8 cellular contexts compared by ENCODE assay signal in the genomic region with DNA sequence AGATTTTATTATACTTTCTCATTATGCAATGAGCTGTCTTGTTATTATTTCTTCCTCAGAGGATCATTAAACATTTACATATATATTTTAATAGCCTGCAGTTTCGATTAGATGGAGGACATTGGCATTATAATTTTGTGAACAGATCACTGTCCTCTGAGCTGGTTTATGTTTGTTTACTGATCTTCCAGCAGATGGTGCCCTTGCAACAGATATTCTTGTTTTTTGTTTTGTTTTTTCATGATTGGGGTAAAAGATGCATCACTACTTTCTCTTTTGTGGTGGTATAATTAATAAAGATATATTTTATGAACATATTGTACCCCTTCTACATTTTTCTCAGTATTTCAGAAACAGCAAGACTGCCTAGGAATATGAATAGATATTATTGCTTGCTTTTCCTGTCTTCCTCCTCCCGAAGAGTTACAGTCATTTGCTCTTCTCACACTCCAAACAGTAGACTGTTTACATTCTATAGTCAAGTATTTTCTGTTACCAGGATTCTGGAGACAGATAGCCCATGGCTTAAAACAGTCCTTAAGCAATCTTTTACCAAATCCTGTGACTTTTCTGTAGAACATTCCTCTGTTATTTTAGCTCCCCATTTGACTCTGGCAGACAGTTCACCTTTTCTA.
DNase-seq lines count a peak whose midpoint lies in the region; ATAC-seq and TF ChIP-seq lines count a peak whose summit lies in the region.

No MANE protein-coding gene starts in this region.

- peak; percentile 17 for TF ChIP-seq CTCF in cardiac fibroblast (IDR thresholded peaks at IDR 0.05; ENCODE audit: low read depth, low read length)

- no peak overlapping the region for H3K4me3 ChIP-seq in cardiac fibroblast (replicated peaks in 1 of 2; ENCODE audit: low read depth in 2 of 2, low read length in 2 of 2)

- no peak for ATAC-seq in Right ventricle myocardium superior (ENCODE audit: poor library complexity)

- intact Hi-C loops in Right ventricle myocardium superior (cut with DNase I) = no loop called here

- peak; percentile 0 for DNase-seq in DMS79 treated with DMSO at 0.1 percent for 48 hours (lab: John Stamatoyannopoulos, UW)
- DNase-seq in DMS79 (lab: John Stamatoyannopoulos, UW) = no peak
- peak; percentile 18 to 24 for DNase-seq in NCI-H2081 (lab: John Stamatoyannopoulos, UW)
- DNase-seq in cardiac fibroblast (ENCODE audit: low read depth in 2 of 2) = peak; percentile 3
- DNase-seq in retina = peak; percentile 23
- DNase-seq in NCI-H1048 (lab: John Stamatoyannopoulos, UW) = no peak
- DNase-seq in mesenteric fat pad (ENCODE audit: low spot score) = no peak
- no peak for DNase-seq in Right ventricle myocardium superior

Comparison
In these comparisons a context has a peak if more than half of its experiments do, and no peak if none do; other contexts are left out.
1. DNase-seq: peak in DMS79 treated with DMSO at 0.1 percent for 48 hours (single experiment), NCI-H2081 (2 of 2), cardiac fibroblast (2 of 2) and retina (single experiment); none in DMS79 (single experiment), NCI-H1048 (single experiment), mesenteric fat pad (single experiment) and Right ventricle myocardium superior (single experiment).